Comparison of ENCODE assay signal across 9 cellular contexts in the genomic region with DNA sequence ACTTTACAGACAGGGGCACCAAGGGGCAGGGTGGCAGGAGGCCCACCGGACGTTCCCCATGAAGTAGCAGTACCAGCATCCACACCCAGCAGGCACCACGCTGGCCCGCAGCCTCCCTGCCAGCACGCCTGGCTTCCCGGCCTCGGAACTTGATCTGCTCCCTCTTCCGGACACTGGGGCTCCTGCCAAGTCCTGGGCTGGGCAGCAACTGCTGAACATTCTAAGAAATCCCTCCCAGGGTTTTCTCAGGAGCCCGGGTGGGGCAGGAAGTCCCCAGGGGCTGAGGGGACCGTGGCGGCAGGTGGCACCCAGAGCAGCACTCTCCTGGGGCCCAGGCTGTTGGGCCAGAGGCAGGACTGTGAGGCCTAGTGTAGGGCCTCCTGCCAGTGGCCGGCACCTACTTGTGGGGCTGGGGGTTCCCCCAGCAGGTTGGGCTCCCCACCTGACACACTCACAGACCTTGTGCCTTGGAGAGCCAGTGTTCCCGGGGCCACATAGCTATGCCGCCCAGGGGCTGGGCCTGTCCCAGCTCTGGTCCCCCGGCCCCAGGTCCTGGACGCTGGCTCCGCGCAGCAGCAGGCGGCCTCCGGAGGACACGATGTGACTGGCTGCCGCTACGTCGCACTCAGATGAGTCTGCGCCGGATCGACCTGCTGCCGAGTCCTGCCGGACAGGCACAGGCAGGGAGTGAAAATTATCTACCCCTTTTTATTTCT.
DNase-seq lines count a peak whose midpoint lies in the region; ATAC-seq and TF ChIP-seq lines count a peak whose summit lies in the region.
"Had no signal": no experiment of that assay in that cellular context is flagged by ENCODE, and none has a peak within 500 bp of the region (broad histone marks: within the 10 kb centered on the region; RNA-seq: fewer than 3 reads in every experiment).

No MANE protein-coding gene starts in this region.

- H3K27me3 ChIP-seq in mammary epithelial cell (ENCODE audit: insufficient read depth, low read length) (peaks cover 6% of the 10 kb centered on the region), right lobe of liver (no peaks in the 10 kb centered on the region), aorta (ENCODE audit: control insufficient read depth in 1 of 2, insufficient read depth in 2 of 2, low read length in 1 of 2) (no peaks in the 10 kb centered on the region)

- DNase-seq in activated naive CD8-positive, alpha-beta T cell treated with anti-CD3 and anti-CD28 coated beads, Interleukin-2, amount 10 ng/mL, durations not matched to agents 7 days and 5 days = no peak
- DNase-seq in activated naive CD8-positive, alpha-beta T cell treated with anti-CD3 and anti-CD28 coated beads for 36 hours = no peak
- DNase-seq in mammary epithelial cell = no peak
- DNase-seq in right lobe of liver = peak; percentile 79 to 85 (median 85)
- DNase-seq in aorta = peak in 1 of 2 donors; percentile 82
- DNase-seq in NAMALWA (ENCODE audit: low spot score) = no peak
- DNase-seq: SIG-M5 had no signal

- TF ChIP-seq CTCF in mammary epithelial cell (conservative IDR thresholded peaks at IDR 0.05 in 1 of 2, IDR thresholded peaks at IDR 0.05 in 1 of 2; ENCODE audit: extremely low read depth in 1 of 2, insufficient read depth in 1 of 2, low read depth in 1 of 2, low read length in 2 of 2) (peak in 1 of 2 donors; percentile 33), right lobe of liver (IDR thresholded peaks at IDR 0.05) (peak in 2 of 4 donors; percentile 10 to 34)

- H3K9me3 ChIP-seq in mammary epithelial cell (replicated peaks; ENCODE audit: insufficient read depth, low read length) (no peaks in the 10 kb centered on the region), right lobe of liver (no peaks in the 10 kb centered on the region), aorta (ENCODE audit: control insufficient read depth, low read length) (no peaks in the 10 kb centered on the region)

- peak overlapping the region; percentile 51 for H3K27ac Mint-ChIP-seq in activated naive CD8-positive, alpha-beta T cell treated with anti-CD3 and anti-CD28 coated beads, Interleukin-2, amount 10 ng/mL, durations not matched to agents 7 days and 5 days
- H3K27ac Mint-ChIP-seq in activated naive CD8-positive, alpha-beta T cell treated with anti-CD3 and anti-CD28 coated beads for 36 hours = no peak overlapping the region

- H3K4me1 Mint-ChIP-seq in activated naive CD8-positive, alpha-beta T cell treated with anti-CD3 and anti-CD28 coated beads, Interleukin-2, amount 10 ng/mL, durations not matched to agents 7 days and 5 days = peaks cover 22% of the 10 kb centered on the region
- no peaks in the 10 kb centered on the region for H3K4me1 Mint-ChIP-seq in activated naive CD8-positive, alpha-beta T cell treated with anti-CD3 and anti-CD28 coated beads for 36 hours

- 77% methylated on average over 18 of the region's 29 CpGs for WGBS in mammary epithelial cell (ENCODE audit: low coverage, missing lambda C conversion rate)
- 54% methylated on average over 3 of the region's 29 CpGs for WGBS in right lobe of liver (ENCODE audit: insufficient coverage, low coverage, low lambda C conversion rate, missing lambda C conversion rate)
- WGBS in aorta, 2 donors = 46 to 49% methylated on average over 29 of the region's 29 CpGs

- CTCF ChIA-PET in mammary epithelial cell (lab: Charles Lee; ENCODE audit: low non-redundant PET) = interaction anchor here (0.6 kb wide), 1 partner anchor 90 kb away, joined by 3 read pairs; no protein-coding TSS in a partner anchor

- peaks cover 21% of the 10 kb centered on the region for H3K27me3 Mint-ChIP-seq in activated naive CD8-positive, alpha-beta T cell treated with anti-CD3 and anti-CD28 coated beads, Interleukin-2, amount 10 ng/mL, durations not matched to agents 7 days and 5 days
- peaks cover 35% of the 10 kb centered on the region for H3K27me3 Mint-ChIP-seq in activated naive CD8-positive, alpha-beta T cell treated with anti-CD3 and anti-CD28 coated beads for 36 hours

- ATAC-seq in activated naive CD8-positive, alpha-beta T cell treated with anti-CD3 and anti-CD28 coated beads, Interleukin-2, amount 10 ng/mL, durations not matched to agents 7 days and 5 days (ENCODE audit: low read depth) = no peak
- peak; percentile 65 to 83 (median 72) for ATAC-seq in right lobe of liver
- peak; percentile 55 for ATAC-seq in aorta (ENCODE audit: low FRiP score)
- ATAC-seq in GM21786 (IDR thresholded peaks at IDR 0.05; ENCODE audit: unreplicated experiment) = no peak
- ATAC-seq in HG03045 (IDR thresholded peaks at IDR 0.05; ENCODE audit: unreplicated experiment) = no peak

- in situ Hi-C loops in mammary epithelial cell (cut with MboI; ENCODE audit: low sequenced_read_pairs in 2 of 2) = no loop called here

- no peak for TF ChIP-seq POLR2A in right lobe of liver (IDR thresholded peaks at IDR 0.05)

- H4K20me1 ChIP-seq in mammary epithelial cell (ENCODE audit: insufficient read depth, low read length) = no peaks in the 10 kb centered on the region

- H3K9ac ChIP-seq in mammary epithelial cell (ENCODE audit: insufficient read depth, low read length) = no peak overlapping the region

- intact Hi-C loops in mammary epithelial cell (cut with micrococcal nuclease) = no loop called here
- intact Hi-C loops in right lobe of liver (cut with DNase I) = loop anchor here in 1 of 2 donors (10.0 kb wide), 1 partner anchor 59 kb away; no protein-coding TSS in a partner anchor
- intact Hi-C loops in aorta (cut with DNase I) = no loop called here

- H2AFZ ChIP-seq in mammary epithelial cell (ENCODE audit: low read depth, low read length) = peak overlapping the region; percentile 58

- H3K36me3 ChIP-seq in mammary epithelial cell (ENCODE audit: insufficient read depth, low read length) (no peaks in the 10 kb centered on the region), right lobe of liver (no peaks in the 10 kb centered on the region), aorta (ENCODE audit: control insufficient read depth in 1 of 2, insufficient read depth in 2 of 2, low read length in 1 of 2) (no peaks in the 10 kb centered on the region)

- H3K4me3 Mint-ChIP-seq in activated naive CD8-positive, alpha-beta T cell treated with anti-CD3 and anti-CD28 coated beads, Interleukin-2, amount 10 ng/mL, durations not matched to agents 7 days and 5 days = peak overlapping the region; percentile 39
- no peak overlapping the region for H3K4me3 Mint-ChIP-seq in activated naive CD8-positive, alpha-beta T cell treated with anti-CD3 and anti-CD28 coated beads for 36 hours

- H3K4me2 ChIP-seq in mammary epithelial cell (ENCODE audit: insufficient read depth, low read depth, low read length) = no peak overlapping the region

- POLR2A ChIA-PET in activated naive CD8-positive, alpha-beta T cell treated with anti-CD3 and anti-CD28 coated beads, Interleukin-2, amount 10 ng/mL, durations not matched to agents 7 days and 5 days (lab: Charles Lee) = no interaction called here

- H3K9me3 Mint-ChIP-seq in activated naive CD8-positive, alpha-beta T cell treated with anti-CD3 and anti-CD28 coated beads, Interleukin-2, amount 10 ng/mL, durations not matched to agents 7 days and 5 days = no peaks in the 10 kb centered on the region
- no peaks in the 10 kb centered on the region for H3K9me3 Mint-ChIP-seq in activated naive CD8-positive, alpha-beta T cell treated with anti-CD3 and anti-CD28 coated beads for 36 hours

- dilution Hi-C loops in mammary epithelial cell (cut with HindIII; ENCODE audit: low sequenced_read_pairs) = loop anchor here (10.0 kb wide), 1 partner anchor 51 kb away; no protein-coding TSS in a partner anchor

- H3K4me1 ChIP-seq in mammary epithelial cell (ENCODE audit: insufficient read depth, low read length) (peaks cover 18% of the 10 kb centered on the region), right lobe of liver (peaks cover 0 to 12% (median 2%) of the 10 kb centered on the region in 4 donors), aorta (ENCODE audit: control insufficient read depth in 1 of 2, insufficient read depth in 2 of 2, low read length in 2 of 2) (no peaks in the 10 kb centered on the region)

- BruUV-seq in mammary epithelial cell (replicated peaks; lab: Mats Ljungman, UMichigan) = no TSS peak

- no peaks in the 10 kb centered on the region for H3K36me3 Mint-ChIP-seq in activated naive CD8-positive, alpha-beta T cell treated with anti-CD3 and anti-CD28 coated beads, Interleukin-2, amount 10 ng/mL, durations not matched to agents 7 days and 5 days
- H3K36me3 Mint-ChIP-seq in activated naive CD8-positive, alpha-beta T cell treated with anti-CD3 and anti-CD28 coated beads for 36 hours = no peaks in the 10 kb centered on the region

- H3K79me2 ChIP-seq in mammary epithelial cell (ENCODE audit: insufficient read depth, low read length) = no peaks in the 10 kb centered on the region

- H3K4me3 ChIP-seq in mammary epithelial cell (replicated peaks in 1 of 3; ENCODE audit: insufficient read depth in 1 of 3, low read depth in 2 of 3, low read length in 3 of 3) (no peak overlapping the region), right lobe of liver (no peak overlapping the region), aorta (ENCODE audit: low read length in 2 of 2) (no peak overlapping the region)

- H3K27ac ChIP-seq in mammary epithelial cell (ENCODE audit: insufficient read depth, low read depth, low read length) = no peak overlapping the region
- H3K27ac ChIP-seq in right lobe of liver = no peak overlapping the region
- no peak overlapping the region for H3K27ac ChIP-seq in aorta (ENCODE audit: low read depth in 1 of 2, low read length in 2 of 2)

Comparison
In these comparisons a context has a peak if more than half of its experiments do, and no peak if none do; other contexts are left out.
1. ATAC-seq: peak in right lobe of liver (4 of 4) and aorta (single experiment); none in activated naive CD8-positive, alpha-beta T cell treated with anti-CD3 and anti-CD28 coated beads, Interleukin-2, amount 10 ng/mL, durations not matched to agents 7 days and 5 days (single experiment), GM21786 (single experiment) and HG03045 (single experiment).
2. DNase-seq: peak in right lobe of liver (3 of 3); none in activated naive CD8-positive, alpha-beta T cell treated with anti-CD3 and anti-CD28 coated beads, Interleukin-2, amount 10 ng/mL, durations not matched to agents 7 days and 5 days (single experiment), activated naive CD8-positive, alpha-beta T cell treated with anti-CD3 and anti-CD28 coated beads for 36 hours (single experiment), mammary epithelial cell (single experiment) and NAMALWA (single experiment).